In genomic region chr13:21138561-21138960, GRCh38 we compare ENCODE assay signal across 15 cellular contexts. TPM values are rescaled to one million over a fixed set of nuclear protein-coding genes. Genes with fewer than 3 reads are reported as not detected.
A peak's percentile ranks its signal among the peaks of the same experiment; 100 is the strongest.
DNase-seq lines count a peak whose midpoint lies in the region; ATAC-seq and TF ChIP-seq lines count a peak whose summit lies in the region.
"Had no signal": no experiment of that assay in that cellular context is flagged by ENCODE, and none has a peak within 500 bp of the region (broad histone marks: within the 10 kb centered on the region; RNA-seq: fewer than 3 reads in every experiment).

No MANE protein-coding gene starts in this region.

- H3K4me1 ChIP-seq in CD8-positive, alpha-beta T cell (ENCODE audit: insufficient read depth, low read length), result peaks cover 32% of the 10 kb centered on the region

- H3K27me3 ChIP-seq in CD8-positive, alpha-beta T cell (ENCODE audit: insufficient read depth, low read length), result no peaks in the 10 kb centered on the region
- H3K27me3 ChIP-seq: upper lobe of right lung had no signal

- H3K36me3 Mint-ChIP-seq in CD8-positive, alpha-beta T cell, result peaks cover 28% of the 10 kb centered on the region
- H3K36me3 Mint-ChIP-seq in IgD-negative memory B cell, result peaks cover 9% of the 10 kb centered on the region
- H3K36me3 Mint-ChIP-seq in activated naive CD8-positive, alpha-beta T cell treated with anti-CD3 and anti-CD28 coated beads, Interleukin-2, amount 50 U/mL, for 24 hours (ENCODE audit: low read depth), result peaks cover 26% of the 10 kb centered on the region
- peaks cover 5 to 19% (median 8%) of the 10 kb centered on the region in 3 donors for H3K36me3 Mint-ChIP-seq in naive thymus-derived CD8-positive, alpha-beta T cell

- POLR2A ChIA-PET in CD8-positive, alpha-beta T cell (lab: Charles Lee), result interaction anchor here (1.7 kb wide), 1 partner anchor 38 kb away, joined by 6 read pairs; the partner anchor contains the start of genes MRPL57 and SKA3
- POLR2A ChIA-PET in naive thymus-derived CD8-positive, alpha-beta T cell (lab: Charles Lee), result interaction anchor here (0.6 to 1.3 kb wide), 6 partner anchors 11 to 323 kb away, joined by 3 to 7 read pairs (median 4); partner anchors contain the start of genes MRPL57 and SKA3

- peaks cover 7% of the 10 kb centered on the region for H3K27me3 Mint-ChIP-seq in CD8-positive, alpha-beta T cell (ENCODE audit: low read depth)
- peaks cover 2% of the 10 kb centered on the region for H3K27me3 Mint-ChIP-seq in IgD-negative memory B cell
- H3K27me3 Mint-ChIP-seq in activated naive CD8-positive, alpha-beta T cell treated with anti-CD3 and anti-CD28 coated beads, Interleukin-2, amount 50 U/mL, for 24 hours, result peaks cover 12% of the 10 kb centered on the region
- peaks cover 0 to 14% (median 2%) of the 10 kb centered on the region in 5 donors for H3K27me3 Mint-ChIP-seq in naive thymus-derived CD8-positive, alpha-beta T cell

- TF ChIP-seq CTCF in CD8-positive, alpha-beta T cell (IDR thresholded peaks at IDR 0.05), result no peak

- H3K9me3 ChIP-seq in CD8-positive, alpha-beta T cell (ENCODE audit: low read length), result no peaks in the 10 kb centered on the region
- H3K9me3 ChIP-seq: adrenal gland, upper lobe of right lung had no signal

- ATAC-seq in CD8-positive, alpha-beta T cell, result no peak
- no peak for ATAC-seq in activated naive CD8-positive, alpha-beta T cell treated with anti-CD3 and anti-CD28 coated beads, Interleukin-2, amount 50 U/mL, for 24 hours
- ATAC-seq in naive thymus-derived CD8-positive, alpha-beta T cell, result no peak
- ATAC-seq in HG02981 (IDR thresholded peaks at IDR 0.05; ENCODE audit: unreplicated experiment), result no peak
- ATAC-seq: upper lobe of right lung had no signal

- CTCF ChIA-PET in CD8-positive, alpha-beta T cell (lab: Charles Lee), result interaction anchor here (0.9 kb wide), 1 partner anchor 17 kb away, joined by 3 read pairs; no protein-coding TSS in a partner anchor

- peak overlapping the region; percentile 63 for H3K4me3 Mint-ChIP-seq in CD8-positive, alpha-beta T cell
- peak overlapping the region in 3 of 4 donors; percentile 60 to 84 (median 73) for H3K4me3 Mint-ChIP-seq in IgD-negative memory B cell
- peak overlapping the region; percentile 52 for H3K4me3 Mint-ChIP-seq in activated naive CD8-positive, alpha-beta T cell treated with anti-CD3 and anti-CD28 coated beads, Interleukin-2, amount 50 U/mL, for 24 hours
- peak overlapping the region; percentile 36 to 75 (median 63) for H3K4me3 Mint-ChIP-seq in naive thymus-derived CD8-positive, alpha-beta T cell

- no peak for DNase-seq in CD8-positive, alpha-beta T cell
- DNase-seq in activated naive CD8-positive, alpha-beta T cell treated with anti-CD3 and anti-CD28 coated beads, Interleukin-2, amount 50 U/mL, for 24 hours, result no peak
- DNase-seq in naive thymus-derived CD8-positive, alpha-beta T cell, result no peak
- DNase-seq in globus pallidus (ENCODE audit: low spot score) (no peak), H4 (ENCODE audit: low spot score) (no peak), activated gamma-delta T cell treated with Interleukin-2 at 50 U/mL for 16 hours (no peak)
- DNase-seq: activated CD4-positive, CD25-positive, alpha-beta regulatory T cell treated with anti-CD3 and anti-CD28 coated beads, Interleukin-2, amount 50 U/mL, for 72 hours; adrenal gland; COR-L47; effector CD8-positive, alpha-beta T cell; NCI-H2081; nucleus accumbens; upper lobe of right lung had no signal

- H3K4me3 ChIP-seq in CD8-positive, alpha-beta T cell (ENCODE audit: low read depth, low read length), result no peak overlapping the region
- H3K4me3 ChIP-seq: adrenal gland, upper lobe of right lung had no signal

- no peak overlapping the region for H3K27ac ChIP-seq in CD8-positive, alpha-beta T cell (ENCODE audit: low read depth, low read length)
- H3K27ac ChIP-seq: adrenal gland, upper lobe of right lung had no signal

- no peaks in the 10 kb centered on the region for H3K36me3 ChIP-seq in CD8-positive, alpha-beta T cell (ENCODE audit: insufficient read depth, low read length)
- H3K36me3 ChIP-seq: adrenal gland had no signal

- H3K9me3 Mint-ChIP-seq in CD8-positive, alpha-beta T cell, result no peaks in the 10 kb centered on the region
- H3K9me3 Mint-ChIP-seq in IgD-negative memory B cell, result no peaks in the 10 kb centered on the region
- no peaks in the 10 kb centered on the region for H3K9me3 Mint-ChIP-seq in activated naive CD8-positive, alpha-beta T cell treated with anti-CD3 and anti-CD28 coated beads, Interleukin-2, amount 50 U/mL, for 24 hours
- H3K9me3 Mint-ChIP-seq in naive thymus-derived CD8-positive, alpha-beta T cell, result no peaks in the 10 kb centered on the region

- H3K4me1 Mint-ChIP-seq in CD8-positive, alpha-beta T cell (ENCODE audit: low read depth), result peaks cover 35% of the 10 kb centered on the region
- peaks cover 15 to 29% (median 22%) of the 10 kb centered on the region in 3 donors for H3K4me1 Mint-ChIP-seq in IgD-negative memory B cell
- H3K4me1 Mint-ChIP-seq in activated naive CD8-positive, alpha-beta T cell treated with anti-CD3 and anti-CD28 coated beads, Interleukin-2, amount 50 U/mL, for 24 hours, result peaks cover 35% of the 10 kb centered on the region
- peaks cover 14 to 43% (median 32%) of the 10 kb centered on the region in 4 donors for H3K4me1 Mint-ChIP-seq in naive thymus-derived CD8-positive, alpha-beta T cell

- intact Hi-C loops in CD8-positive, alpha-beta T cell (cut with DNase I, micrococcal nuclease), result no loop called here

- H3K27ac Mint-ChIP-seq in CD8-positive, alpha-beta T cell, result no peak overlapping the region
- peak overlapping the region; percentile 8 to 73 (median 50) for H3K27ac Mint-ChIP-seq in IgD-negative memory B cell
- peak overlapping the region; percentile 54 for H3K27ac Mint-ChIP-seq in activated naive CD8-positive, alpha-beta T cell treated with anti-CD3 and anti-CD28 coated beads, Interleukin-2, amount 50 U/mL, for 24 hours
- H3K27ac Mint-ChIP-seq in naive thymus-derived CD8-positive, alpha-beta T cell, result peak overlapping the region in 8 of 10 donors; percentile 25 to 82 (median 70)

RNA-seq across cellular contexts. Expression of gene SAP18, which starts 1.4 kb away (rescaled TPM):
- 100 to 1,000 TPM; 296 to 298 TPM for total RNA-seq in CD8-positive, alpha-beta T cell
- 334 TPM for polyA plus RNA-seq in IgD-negative memory B cell
- 100 to 1,000 TPM; 213 to 224 TPM for total RNA-seq in naive thymus-derived CD8-positive, alpha-beta T cell
- 100 to 1,000 TPM; 285 to 351 (median 345) TPM for polyA plus RNA-seq in naive thymus-derived CD8-positive, alpha-beta T cell
- total RNA-seq in H4 (2014; rRNA removed; shearing (Covaris generic)), result 46.5 and 64.0 TPM in 2 replicates

RNA-seq across cellular contexts. Expression of gene SKA3, which starts 37.8 kb away (rescaled TPM):
- total RNA-seq in CD8-positive, alpha-beta T cell, result under 1 TPM; 0.36 to 0.49 TPM
- polyA plus RNA-seq in IgD-negative memory B cell, result 0.43 TPM
- under 1 TPM; 0.22 to 0.26 TPM for total RNA-seq in naive thymus-derived CD8-positive, alpha-beta T cell
- under 1 TPM in 2 of 3 donors, not detected in 1; 0.06 to 0.79 TPM for polyA plus RNA-seq in naive thymus-derived CD8-positive, alpha-beta T cell
- 15.9 and 24.5 TPM in 2 replicates for total RNA-seq in H4 (2014; rRNA removed; shearing (Covaris generic))

RNA-seq across cellular contexts. Expression of gene MRPL57, which starts 37.9 kb away (rescaled TPM):
- 10 to 100 TPM in 1 of 2 experiments, 1 to 10 TPM in 1; 9.8 to 11.1 TPM for total RNA-seq in CD8-positive, alpha-beta T cell
- 41.1 TPM for polyA plus RNA-seq in IgD-negative memory B cell
- total RNA-seq in naive thymus-derived CD8-positive, alpha-beta T cell, result 10 to 100 TPM; 23.3 to 26.3 TPM
- 10 to 100 TPM; 54.9 to 68.9 (median 55.9) TPM for polyA plus RNA-seq in naive thymus-derived CD8-positive, alpha-beta T cell
- 24.3 and 28.0 TPM in 2 replicates for total RNA-seq in H4 (2014; rRNA removed; shearing (Covaris generic))

Comparison
In these comparisons a context has a peak if more than half of its experiments do, and no peak if none do; other contexts are left out.
1. RNA of gene SKA3, which starts 37.8 kb away (total RNA-seq): 15.9 to 24.5 TPM in H4; 0.36 to 0.49 TPM in CD8-positive, alpha-beta T cell and 0.22 to 0.26 TPM in naive thymus-derived CD8-positive, alpha-beta T cell; every median in the first group is over 10 times any median in the second.
2. Peak in every context shown above with its lines, with median percentiles within 50 percentile points of each other: H3K4me3 Mint-ChIP-seq.